In genomic region chr11:42595856-42596255, GRCh38 we compare ENCODE assay signal across 22 cellular contexts.
"Had no signal": no experiment of that assay in that cellular context is flagged by ENCODE, and none has a peak within 500 bp of the region (broad histone marks: within the 10 kb centered on the region; RNA-seq: fewer than 3 reads in every experiment).

No MANE protein-coding gene starts in this region.

- H3K27me3 ChIP-seq: cardiac muscle cell, heart right ventricle, right lobe of liver, thyroid gland, upper lobe of right lung had no signal

- H3K27ac Mint-ChIP-seq: activated CD4-positive, alpha-beta memory T cell treated with anti-CD3 and anti-CD28 coated beads for 36 hours; activated naive CD4-positive, alpha-beta T cell treated with anti-CD3 and anti-CD28 coated beads, Interleukin-2, amount 10 ng/mL, durations not matched to agents 7 days and 5 days; activated T-cell treated with anti-CD3 and anti-CD28 coated beads, Interleukin-2, amount 50 U/mL, for 72 hours; naive B cell; stimulated activated naive CD8-positive, alpha-beta T cell treated with anti-CD3 and anti-CD28 coated beads, Interleukin-15, Interleukin-2, amounts not matched to agents 100 ng/mL and 50 ng/mL, for 24 hours; T-helper 1 cell treated with Interleukin-12 subunit alpha and Interleukin-12 subunit beta and Interleukin-4 antibody, amounts not matched to agents 30 μg/mL and 1 μg/mL, for 36 hours had no signal

- H3K4me3 Mint-ChIP-seq: activated CD4-positive, alpha-beta memory T cell treated with anti-CD3 and anti-CD28 coated beads for 36 hours; activated naive CD4-positive, alpha-beta T cell treated with anti-CD3 and anti-CD28 coated beads, Interleukin-2, amount 10 ng/mL, durations not matched to agents 7 days and 5 days; activated T-cell treated with anti-CD3 and anti-CD28 coated beads, Interleukin-2, amount 50 U/mL, for 72 hours; stimulated activated naive CD8-positive, alpha-beta T cell treated with anti-CD3 and anti-CD28 coated beads, Interleukin-15, Interleukin-2, amounts not matched to agents 100 ng/mL and 50 ng/mL, for 24 hours; T-helper 1 cell treated with Interleukin-12 subunit alpha and Interleukin-12 subunit beta and Interleukin-4 antibody, amounts not matched to agents 30 μg/mL and 1 μg/mL, for 36 hours had no signal

- H3K4me1 ChIP-seq: heart right ventricle, lower lobe of right lung, right lobe of liver, thyroid gland, upper lobe of right lung had no signal

- H3K4me1 Mint-ChIP-seq: activated naive CD4-positive, alpha-beta T cell treated with anti-CD3 and anti-CD28 coated beads, Interleukin-2, amount 10 ng/mL, durations not matched to agents 7 days and 5 days; naive B cell had no signal

- H3K9me3 Mint-ChIP-seq: activated CD4-positive, alpha-beta memory T cell treated with anti-CD3 and anti-CD28 coated beads for 36 hours; stimulated activated naive CD8-positive, alpha-beta T cell treated with anti-CD3 and anti-CD28 coated beads, Interleukin-15, Interleukin-2, amounts not matched to agents 100 ng/mL and 50 ng/mL, for 24 hours had no signal

- H3K27ac ChIP-seq: cardiac muscle cell, heart right ventricle, lower lobe of right lung, right lobe of liver, skin epidermis, thyroid gland, upper lobe of right lung had no signal

- H3K36me3 Mint-ChIP-seq: activated CD4-positive, alpha-beta memory T cell treated with anti-CD3 and anti-CD28 coated beads for 36 hours; activated naive CD4-positive, alpha-beta T cell treated with anti-CD3 and anti-CD28 coated beads, Interleukin-2, amount 10 ng/mL, durations not matched to agents 7 days and 5 days; naive B cell had no signal

- ATAC-seq: activated T-cell treated with anti-CD3 and anti-CD28 coated beads, Interleukin-2, amount 50 U/mL, for 72 hours; heart right ventricle; left lobe of liver; lower lobe of right lung; right lobe of liver; upper lobe of right lung had no signal

- H3K9me3 ChIP-seq: heart right ventricle, lower lobe of right lung, right lobe of liver, thyroid gland, upper lobe of right lung had no signal

- H3K36me3 ChIP-seq: cardiac muscle cell, heart right ventricle, lower lobe of right lung, right lobe of liver, thyroid gland, upper lobe of right lung had no signal

- H3K4me3 ChIP-seq: cardiac muscle cell, heart right ventricle, lower lobe of right lung, right lobe of liver, skin epidermis, thyroid gland, upper lobe of right lung had no signal

- DNase-seq: activated CD4-positive, alpha-beta memory T cell treated with anti-CD3 and anti-CD28 coated beads for 36 hours; activated CD4-positive, alpha-beta T cell treated with anti-CD3 and anti-CD28 coated beads for 48 hours; activated effector memory CD4-positive, alpha-beta T cell treated with anti-CD3 and anti-CD28 coated beads, Interleukin-2, amount 50 U/mL, for 16 hours; activated naive CD4-positive, alpha-beta T cell treated with anti-CD3 and anti-CD28 coated beads, Interleukin-2, amount 10 ng/mL, durations not matched to agents 7 days and 5 days; activated T-cell treated with anti-CD3 and anti-CD28 coated beads, Interleukin-2, amount 50 U/mL, for 72 hours; cortex of kidney; heart right ventricle; kidney; lower lobe of right lung; naive B cell; posterior cingulate gyrus; right lobe of liver; stimulated activated CD4-positive, alpha-beta T cell treated with anti-CD3 and anti-CD28 coated beads, Interleukin-1b, Interleukin-23, amount 100 ng/mL, for 48 hours; substantia nigra; T1000; thyroid gland; upper lobe of right lung had no signal

- H3K27me3 Mint-ChIP-seq: activated CD4-positive, alpha-beta memory T cell treated with anti-CD3 and anti-CD28 coated beads for 36 hours; activated naive CD4-positive, alpha-beta T cell treated with anti-CD3 and anti-CD28 coated beads, Interleukin-2, amount 10 ng/mL, durations not matched to agents 7 days and 5 days; naive B cell; stimulated activated naive CD8-positive, alpha-beta T cell treated with anti-CD3 and anti-CD28 coated beads, Interleukin-15, Interleukin-2, amounts not matched to agents 100 ng/mL and 50 ng/mL, for 24 hours had no signal
